ENCODE assay signal across 1 cellular context in the genomic region with DNA sequence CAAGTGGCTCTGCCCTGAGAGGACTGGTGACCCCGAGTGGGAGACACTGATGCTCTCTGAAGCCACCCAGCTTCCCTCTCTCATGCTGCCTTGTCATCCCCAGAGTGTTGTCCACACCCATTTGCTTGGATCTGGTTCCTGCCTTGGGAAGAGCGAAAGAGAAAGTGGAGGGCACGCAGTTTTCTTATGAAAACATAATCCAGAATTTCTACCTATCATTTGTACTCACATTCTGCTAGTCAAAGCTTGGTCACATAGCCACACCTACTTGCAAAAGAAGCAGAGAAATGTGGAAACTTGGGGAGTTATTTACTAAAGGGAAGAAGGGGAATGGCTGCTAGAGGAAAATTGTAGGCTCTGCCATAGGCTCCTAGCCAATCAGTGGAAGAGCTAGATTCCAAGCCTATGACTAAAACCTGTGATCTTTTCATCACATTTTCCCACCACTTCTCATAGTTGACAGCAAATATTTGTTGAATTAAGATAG.
TF ChIP-seq lines count a peak whose summit lies in the region.

No MANE protein-coding gene starts in this region.

TF ChIP-seq in A549, 52 proteins besides CTCF, POLR2A, EP300 and RAD21 (continued from another document):
- TF ChIP-seq, protein P1, sequence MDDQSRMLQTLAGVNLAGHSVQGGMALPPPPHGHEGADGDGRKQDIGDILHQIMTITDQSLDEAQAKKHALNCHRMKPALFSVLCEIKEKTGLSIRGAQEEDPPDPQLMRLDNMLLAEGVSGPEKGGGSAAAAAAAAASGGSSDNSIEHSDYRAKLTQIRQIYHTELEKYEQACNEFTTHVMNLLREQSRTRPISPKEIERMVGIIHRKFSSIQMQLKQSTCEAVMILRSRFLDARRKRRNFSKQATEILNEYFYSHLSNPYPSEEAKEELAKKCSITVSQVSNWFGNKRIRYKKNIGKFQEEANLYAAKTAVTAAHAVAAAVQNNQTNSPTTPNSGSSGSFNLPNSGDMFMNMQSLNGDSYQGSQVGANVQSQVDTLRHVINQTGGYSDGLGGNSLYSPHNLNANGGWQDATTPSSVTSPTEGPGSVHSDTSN (IDR thresholded peaks at IDR 0.05) = no peak
- TF ChIP-seq RARB (CRISPR knock-in tag; IDR thresholded peaks at IDR 0.05) (no peak; the same call in 1 of the 2 replicates), POLR2AphosphoS2 (conservative IDR thresholded peaks at IDR 0.05; ENCODE audit: low read length) (no peak), CHD4 (IDR thresholded peaks at IDR 0.05; ENCODE audit: borderline replicate concordance) (no peak), MAZ (IDR thresholded peaks at IDR 0.05; ENCODE audit: borderline replicate concordance, low read depth, low read length) (no peak), HOXB5 (CRISPR knock-in tag; IDR thresholded peaks at IDR 0.05) (no peak), CHD2 (IDR thresholded peaks at IDR 0.05; ENCODE audit: low read length, partially characterized antibody) (no peak), ZNF302 (CRISPR knock-in tag; IDR thresholded peaks at IDR 0.05) (no peak), NPAS2 (CRISPR knock-in tag; IDR thresholded peaks at IDR 0.05; ENCODE audit: borderline replicate concordance) (no peak), FOXS1 (CRISPR knock-in tag; IDR thresholded peaks at IDR 0.05) (no peak), JUN (IDR thresholded peaks at IDR 0.05) (peak; percentile 46 to 54; a peak in 4 of 5 replicates), GATA3 (IDR thresholded peaks at IDR 0.05; ENCODE audit: borderline replicate concordance) (peak; percentile 84; the same call in 1 of the 2 replicates), FOSB (CRISPR knock-in tag; IDR thresholded peaks at IDR 0.05) (no peak), SMC3 (IDR thresholded peaks at IDR 0.05) (peak; percentile 41; the same call in 2 of the 3 replicates), FOSL2 (IDR thresholded peaks at IDR 0.05) (no peak), FOSL2 (CRISPR knock-in tag; IDR thresholded peaks at IDR 0.05) (peak; percentile 86), JUNB (IDR thresholded peaks at IDR 0.05) (peak; percentile 79), KDM1A (IDR thresholded peaks at IDR 0.05; ENCODE audit: low read depth) (no peak), EHF (CRISPR knock-in tag; IDR thresholded peaks at IDR 0.05) (no peak), NR3C1 (IDR thresholded peaks at IDR 0.05) (no peak), KDM5A (IDR thresholded peaks at IDR 0.05) (no peak), ZC3H11A (IDR thresholded peaks at IDR 0.05) (no peak), CBX2 (IDR thresholded peaks at IDR 0.05; ENCODE audit: borderline replicate concordance, low read depth) (no peak)
- TF ChIP-seq, protein P2, sequence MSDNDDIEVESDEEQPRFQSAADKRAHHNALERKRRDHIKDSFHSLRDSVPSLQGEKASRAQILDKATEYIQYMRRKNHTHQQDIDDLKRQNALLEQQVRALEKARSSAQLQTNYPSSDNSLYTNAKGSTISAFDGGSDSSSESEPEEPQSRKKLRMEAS (IDR thresholded peaks at IDR 0.05) = peak; percentile 38; the same call in 1 of the 2 replicates
- TF ChIP-seq, protein P3, sequence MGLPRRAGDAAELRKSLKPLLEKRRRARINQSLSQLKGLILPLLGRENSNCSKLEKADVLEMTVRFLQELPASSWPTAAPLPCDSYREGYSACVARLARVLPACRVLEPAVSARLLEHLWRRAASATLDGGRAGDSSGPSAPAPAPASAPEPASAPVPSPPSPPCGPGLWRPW (IDR thresholded peaks at IDR 0.05) = no peak
- TF ChIP-seq, protein P4, sequence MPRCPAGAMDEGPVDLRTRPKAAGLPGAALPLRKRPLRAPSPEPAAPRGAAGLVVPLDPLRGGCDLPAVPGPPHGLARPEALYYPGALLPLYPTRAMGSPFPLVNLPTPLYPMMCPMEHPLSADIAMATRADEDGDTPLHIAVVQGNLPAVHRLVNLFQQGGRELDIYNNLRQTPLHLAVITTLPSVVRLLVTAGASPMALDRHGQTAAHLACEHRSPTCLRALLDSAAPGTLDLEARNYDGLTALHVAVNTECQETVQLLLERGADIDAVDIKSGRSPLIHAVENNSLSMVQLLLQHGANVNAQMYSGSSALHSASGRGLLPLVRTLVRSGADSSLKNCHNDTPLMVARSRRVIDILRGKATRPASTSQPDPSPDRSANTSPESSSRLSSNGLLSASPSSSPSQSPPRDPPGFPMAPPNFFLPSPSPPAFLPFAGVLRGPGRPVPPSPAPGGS (IDR thresholded peaks at IDR 0.05) = no peak
- TF ChIP-seq, protein P5, sequence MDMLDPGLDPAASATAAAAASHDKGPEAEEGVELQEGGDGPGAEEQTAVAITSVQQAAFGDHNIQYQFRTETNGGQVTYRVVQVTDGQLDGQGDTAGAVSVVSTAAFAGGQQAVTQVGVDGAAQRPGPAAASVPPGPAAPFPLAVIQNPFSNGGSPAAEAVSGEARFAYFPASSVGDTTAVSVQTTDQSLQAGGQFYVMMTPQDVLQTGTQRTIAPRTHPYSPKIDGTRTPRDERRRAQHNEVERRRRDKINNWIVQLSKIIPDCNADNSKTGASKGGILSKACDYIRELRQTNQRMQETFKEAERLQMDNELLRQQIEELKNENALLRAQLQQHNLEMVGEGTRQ (IDR thresholded peaks at IDR 0.05) = no peak
- TF ChIP-seq, protein P6, sequence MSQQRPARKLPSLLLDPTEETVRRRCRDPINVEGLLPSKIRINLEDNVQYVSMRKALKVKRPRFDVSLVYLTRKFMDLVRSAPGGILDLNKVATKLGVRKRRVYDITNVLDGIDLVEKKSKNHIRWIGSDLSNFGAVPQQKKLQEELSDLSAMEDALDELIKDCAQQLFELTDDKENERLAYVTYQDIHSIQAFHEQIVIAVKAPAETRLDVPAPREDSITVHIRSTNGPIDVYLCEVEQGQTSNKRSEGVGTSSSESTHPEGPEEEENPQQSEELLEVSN (IDR thresholded peaks at IDR 0.05; ENCODE audit: borderline replicate concordance, low read depth) = 0 out of 2 replicates have a peak, but pooled peaks have one; percentile 16
- TF ChIP-seq, protein P7, sequence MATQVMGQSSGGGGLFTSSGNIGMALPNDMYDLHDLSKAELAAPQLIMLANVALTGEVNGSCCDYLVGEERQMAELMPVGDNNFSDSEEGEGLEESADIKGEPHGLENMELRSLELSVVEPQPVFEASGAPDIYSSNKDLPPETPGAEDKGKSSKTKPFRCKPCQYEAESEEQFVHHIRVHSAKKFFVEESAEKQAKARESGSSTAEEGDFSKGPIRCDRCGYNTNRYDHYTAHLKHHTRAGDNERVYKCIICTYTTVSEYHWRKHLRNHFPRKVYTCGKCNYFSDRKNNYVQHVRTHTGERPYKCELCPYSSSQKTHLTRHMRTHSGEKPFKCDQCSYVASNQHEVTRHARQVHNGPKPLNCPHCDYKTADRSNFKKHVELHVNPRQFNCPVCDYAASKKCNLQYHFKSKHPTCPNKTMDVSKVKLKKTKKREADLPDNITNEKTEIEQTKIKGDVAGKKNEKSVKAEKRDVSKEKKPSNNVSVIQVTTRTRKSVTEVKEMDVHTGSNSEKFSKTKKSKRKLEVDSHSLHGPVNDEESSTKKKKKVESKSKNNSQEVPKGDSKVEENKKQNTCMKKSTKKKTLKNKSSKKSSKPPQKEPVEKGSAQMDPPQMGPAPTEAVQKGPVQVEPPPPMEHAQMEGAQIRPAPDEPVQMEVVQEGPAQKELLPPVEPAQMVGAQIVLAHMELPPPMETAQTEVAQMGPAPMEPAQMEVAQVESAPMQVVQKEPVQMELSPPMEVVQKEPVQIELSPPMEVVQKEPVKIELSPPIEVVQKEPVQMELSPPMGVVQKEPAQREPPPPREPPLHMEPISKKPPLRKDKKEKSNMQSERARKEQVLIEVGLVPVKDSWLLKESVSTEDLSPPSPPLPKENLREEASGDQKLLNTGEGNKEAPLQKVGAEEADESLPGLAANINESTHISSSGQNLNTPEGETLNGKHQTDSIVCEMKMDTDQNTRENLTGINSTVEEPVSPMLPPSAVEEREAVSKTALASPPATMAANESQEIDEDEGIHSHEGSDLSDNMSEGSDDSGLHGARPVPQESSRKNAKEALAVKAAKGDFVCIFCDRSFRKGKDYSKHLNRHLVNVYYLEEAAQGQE (IDR thresholded peaks at IDR 0.05) = no peak
